In genomic region chr21:17925000-17925610, GRCh38 we compare ENCODE assay signal across 9 cellular contexts.
DNase-seq lines count a peak whose midpoint lies in the region; ATAC-seq, FAIRE-seq and TF ChIP-seq lines count a peak whose summit lies in the region.
"Had no signal": no experiment of that assay in that cellular context is flagged by ENCODE, and none has a peak within 500 bp of the region (broad histone marks: within the 10 kb centered on the region; RNA-seq: fewer than 3 reads in every experiment).

No MANE protein-coding gene starts in this region.

- POLR2A ChIA-PET in endothelial cell of umbilical vein (lab: Charles Lee) = no interaction called here

- TF ChIP-seq POLR2A in endothelial cell of umbilical vein (IDR thresholded peaks at IDR 0.05; ENCODE audit: low read depth, low read length) (no peak), tibial nerve (IDR thresholded peaks at IDR 0.05) (no peak)

- no peak overlapping the region for H3K4me2 ChIP-seq in endothelial cell of umbilical vein (ENCODE audit: insufficient read depth, low read length)

- H3K4me3 ChIP-seq in endothelial cell of umbilical vein (replicated peaks in 1 of 3; ENCODE audit: insufficient read depth in 1 of 3, low read depth in 1 of 3, low read length in 3 of 3) = no peak overlapping the region
- no peak overlapping the region for H3K4me3 ChIP-seq in tibial nerve

- H3K27me3 ChIP-seq in endothelial cell of umbilical vein (ENCODE audit: control insufficient read depth in 2 of 2, insufficient read depth in 2 of 2, low read length in 2 of 2) = no peaks in the 10 kb centered on the region
- H3K27me3 ChIP-seq in tibial nerve = no peaks in the 10 kb centered on the region

- DNase-seq in D341Med (ENCODE audit: low spot score) = peak; percentile 70
- DNase-seq in NCI-H446 (lab: John Stamatoyannopoulos, UW) = peak; percentile 57 to 81
- DNase-seq in activated CD4-positive, alpha-beta T cell treated with anti-CD3 and anti-CD28 coated beads, Interleukin-2, amount 10 ng/mL, durations not matched to agents 24 days and 14 days = peak; percentile 85
- DNase-seq in endothelial cell of umbilical vein (ENCODE audit: low read depth, low spot score) = peak; percentile 42
- peak; percentile 68 for DNase-seq in myocyte (ENCODE audit: low read depth)
- peak in 1 of 2 donors; percentile 66 for DNase-seq in tibial nerve (ENCODE audit: low spot score in 2 of 2)

- H3K36me3 ChIP-seq in endothelial cell of umbilical vein (ENCODE audit: control insufficient read depth in 2 of 2, extremely low read depth in 1 of 2, insufficient read depth in 2 of 2, low read length in 2 of 2) = no peaks in the 10 kb centered on the region
- no peaks in the 10 kb centered on the region for H3K36me3 ChIP-seq in tibial nerve

- H2AFZ ChIP-seq in endothelial cell of umbilical vein (ENCODE audit: low read depth, low read length) = no peak overlapping the region

- H3K27ac ChIP-seq in endothelial cell of umbilical vein (ENCODE audit: insufficient read depth, low read depth, low read length) (no peak overlapping the region), tibial nerve (no peak overlapping the region)

- H3K9me3 Mint-ChIP-seq in activated CD4-positive, alpha-beta T cell treated with anti-CD3 and anti-CD28 coated beads, Interleukin-2, amount 10 ng/mL, durations not matched to agents 24 days and 14 days = peaks cover 6% of the 10 kb centered on the region

- TF ChIP-seq CTCF in endothelial cell of umbilical vein (IDR thresholded peaks at IDR 0.05; ENCODE audit: extremely low read depth in 1 of 2, insufficient read depth in 1 of 2, low read depth in 1 of 2, low read length in 2 of 2) (peak; percentile 79 to 80), tibial nerve (IDR thresholded peaks at IDR 0.05) (peak; percentile 71 to 86 (median 76))

- FAIRE-seq in endothelial cell of umbilical vein (lab: Jason Lieb, UNC) = peak; percentile 86

- no peaks in the 10 kb centered on the region for H3K4me1 Mint-ChIP-seq in activated CD4-positive, alpha-beta T cell treated with anti-CD3 and anti-CD28 coated beads, Interleukin-2, amount 10 ng/mL, durations not matched to agents 24 days and 14 days
- H3K4me1 Mint-ChIP-seq: activated naive CD4-positive, alpha-beta T cell treated with anti-CD3 and anti-CD28 coated beads, Interleukin-2, amount 50 U/mL, for 24 hours had no signal

- no peak for TF ChIP-seq EP300 in tibial nerve (IDR thresholded peaks at IDR 0.05)

- H3K4me1 ChIP-seq in endothelial cell of umbilical vein (ENCODE audit: control insufficient read depth, extremely low read depth, insufficient read depth, low read length) (no peaks in the 10 kb centered on the region), tibial nerve (no peaks in the 10 kb centered on the region)

- peaks cover 3% of the 10 kb centered on the region for H3K27me3 Mint-ChIP-seq in activated CD4-positive, alpha-beta T cell treated with anti-CD3 and anti-CD28 coated beads, Interleukin-2, amount 10 ng/mL, durations not matched to agents 24 days and 14 days
- H3K27me3 Mint-ChIP-seq: activated naive CD4-positive, alpha-beta T cell treated with anti-CD3 and anti-CD28 coated beads, Interleukin-2, amount 50 U/mL, for 24 hours had no signal

- no peak overlapping the region for H3K9ac ChIP-seq in endothelial cell of umbilical vein (replicated peaks; ENCODE audit: extremely low read depth, insufficient read depth, low read length)

- dilution Hi-C loops in endothelial cell of umbilical vein (cut with MboI; ENCODE audit: extremely low pct_ligation_motif_present, low sequenced_read_pairs) = no loop called here

- no peaks in the 10 kb centered on the region for H4K20me1 ChIP-seq in endothelial cell of umbilical vein (replicated peaks; ENCODE audit: control insufficient read depth, extremely low read depth, insufficient read depth, low read length)

- no TSS peak for BruUV-seq in endothelial cell of umbilical vein (replicated peaks; lab: Mats Ljungman, UMichigan)

- H3K9me3 ChIP-seq in endothelial cell of umbilical vein (replicated peaks; ENCODE audit: control insufficient read depth, insufficient read depth, low read length) = no peaks in the 10 kb centered on the region
- peaks cover 0 to 4% (median 0%) of the 10 kb centered on the region in 4 donors for H3K9me3 ChIP-seq in tibial nerve

- no peak overlapping the region for H3K4me3 Mint-ChIP-seq in activated CD4-positive, alpha-beta T cell treated with anti-CD3 and anti-CD28 coated beads, Interleukin-2, amount 10 ng/mL, durations not matched to agents 24 days and 14 days
- H3K4me3 Mint-ChIP-seq: activated naive CD4-positive, alpha-beta T cell treated with anti-CD3 and anti-CD28 coated beads, Interleukin-2, amount 50 U/mL, for 24 hours had no signal

- no peaks in the 10 kb centered on the region for H3K79me2 ChIP-seq in endothelial cell of umbilical vein (ENCODE audit: control insufficient read depth, insufficient read depth, low read length)

- H3K27ac Mint-ChIP-seq in activated CD4-positive, alpha-beta T cell treated with anti-CD3 and anti-CD28 coated beads, Interleukin-2, amount 10 ng/mL, durations not matched to agents 24 days and 14 days = no peak overlapping the region
- H3K27ac Mint-ChIP-seq: activated naive CD4-positive, alpha-beta T cell treated with anti-CD3 and anti-CD28 coated beads, Interleukin-2, amount 50 U/mL, for 24 hours had no signal

- CTCF ChIA-PET in endothelial cell of umbilical vein (lab: Charles Lee) = interaction anchor here (0.7 to 3.3 kb wide), 11 partner anchors 17 to 370 kb away, joined by 3 to 27 read pairs (median 6); no protein-coding TSS in a partner anchor

- no peaks in the 10 kb centered on the region for H3K36me3 Mint-ChIP-seq in activated CD4-positive, alpha-beta T cell treated with anti-CD3 and anti-CD28 coated beads, Interleukin-2, amount 10 ng/mL, durations not matched to agents 24 days and 14 days (ENCODE audit: low read depth)
- H3K36me3 Mint-ChIP-seq: activated naive CD4-positive, alpha-beta T cell treated with anti-CD3 and anti-CD28 coated beads, Interleukin-2, amount 50 U/mL, for 24 hours had no signal

- WGBS in tibial nerve, 2 donors = 0 to 2% methylated on average over 3 of the region's 3 CpGs

- H3K9me1 ChIP-seq in endothelial cell of umbilical vein (replicated peaks; ENCODE audit: control insufficient read depth, extremely low read depth, insufficient read depth, low read length) = no peaks in the 10 kb centered on the region

- intact Hi-C loops in activated CD4-positive, alpha-beta T cell treated with anti-CD3 and anti-CD28 coated beads, Interleukin-2, amount 10 ng/mL, durations not matched to agents 24 days and 14 days (cut with micrococcal nuclease) = loop anchor here (1.0 kb wide), 1 partner anchor 246 kb away; no protein-coding TSS in a partner anchor
- intact Hi-C loops in endothelial cell of umbilical vein (cut with micrococcal nuclease) = loop anchor here (1.0 to 5.0 kb wide), 3 partner anchors 246 to 342 kb away; no protein-coding TSS in a partner anchor

- peak; percentile 98 for ATAC-seq in GM19395 (IDR thresholded peaks at IDR 0.05; ENCODE audit: unreplicated experiment)
- ATAC-seq in HG03342 (IDR thresholded peaks at IDR 0.05; ENCODE audit: unreplicated experiment) = peak; percentile 95

TF ChIP-seq in endothelial cell of umbilical vein, 7 proteins besides CTCF, POLR2A, EP300 and RAD21:
- TF ChIP-seq GATA2 (IDR thresholded peaks at IDR 0.05; ENCODE audit: insufficient read depth, insufficient read length, low read depth, low read length) (no peak), MAX (IDR thresholded peaks at IDR 0.05; ENCODE audit: insufficient read depth, insufficient read length) (no peak), FOS (IDR thresholded peaks at IDR 0.05; ENCODE audit: borderline replicate concordance, insufficient read depth, low read length) (no peak), JUN (IDR thresholded peaks at IDR 0.05; ENCODE audit: borderline replicate concordance, insufficient read depth, insufficient read length, low read depth) (no peak), EZH2 (IDR thresholded peaks at IDR 0.05; ENCODE audit: borderline replicate concordance, low read depth, low read length, severe bottlenecking) (no peak), POLR2AphosphoS5 (IDR thresholded peaks at IDR 0.05; ENCODE audit: insufficient read depth, low read depth, low read length) (no peak), MYC (IDR thresholded peaks at IDR 0.05; ENCODE audit: low read depth, low read length) (no peak)
